10 cellular contexts compared by ENCODE assay signal in genomic region chr3:181694805-181695660, GRCh38. TPM values are rescaled to one million over a fixed set of nuclear protein-coding genes. Genes with fewer than 3 reads are reported as not detected.
A peak's percentile ranks its signal among the peaks of the same experiment; 100 is the strongest.
DNase-seq lines count a peak whose midpoint lies in the region; TF ChIP-seq lines count a peak whose summit lies in the region.
"Had no signal": no experiment of that assay in that cellular context is flagged by ENCODE, and none has a peak within 500 bp of the region (broad histone marks: within the 10 kb centered on the region; RNA-seq: fewer than 3 reads in every experiment).

No MANE protein-coding gene starts in this region.

- H3K27ac Mint-ChIP-seq in dendritic cell treated with granulocyte-macrophage colony-stimulating factor and Interleukin-4, amounts not matched to agents 40 ng/mL and 50 ng/mL, for 4 days = no peak overlapping the region
- H3K27ac Mint-ChIP-seq: T-helper 1 cell treated with Interleukin-12 subunit alpha and Interleukin-12 subunit beta and Interleukin-4 antibody, amounts not matched to agents 30 μg/mL and 1 μg/mL, for 36 hours had no signal

- peak overlapping the region; percentile 62 for H3K4me3 Mint-ChIP-seq in dendritic cell treated with granulocyte-macrophage colony-stimulating factor and Interleukin-4, amounts not matched to agents 40 ng/mL and 50 ng/mL, for 4 days
- H3K4me3 Mint-ChIP-seq: T-helper 1 cell treated with Interleukin-12 subunit alpha and Interleukin-12 subunit beta and Interleukin-4 antibody, amounts not matched to agents 30 μg/mL and 1 μg/mL, for 36 hours had no signal

- H3K36me3 Mint-ChIP-seq in dendritic cell treated with granulocyte-macrophage colony-stimulating factor and Interleukin-4, amounts not matched to agents 40 ng/mL and 50 ng/mL, for 4 days (ENCODE audit: low read depth) = no peaks in the 10 kb centered on the region

- peak; percentile 55 for DNase-seq in HCEC 1CT
- peak; percentile 82 for DNase-seq in left kidney (ENCODE audit: low read depth, low spot score)
- DNase-seq in spleen = peak; percentile 71
- no peak for DNase-seq in AG08396 (ENCODE audit: low spot score)
- DNase-seq in activated CD4-positive, alpha-beta T cell treated with anti-CD3 and anti-CD28 coated beads for 48 hours = no peak
- no peak for DNase-seq in NCI-H187 (lab: John Stamatoyannopoulos, UW)
- no peak for DNase-seq in stimulated activated CD4-positive, alpha-beta T cell treated with anti-CD3 and anti-CD28 coated beads, Interleukin-12 subunit alpha, Interleukin-12 subunit beta, amount 100 ng/mL, for 4 hours
- DNase-seq: stimulated activated CD8-positive, alpha-beta memory T cell treated with anti-CD3 and anti-CD28 coated beads, Interleukin-4, amount 100 ng/mL, for 48 hours had no signal

- H3K4me1 ChIP-seq in spleen = peaks cover 3 to 22% (median 17%) of the 10 kb centered on the region in 6 donors

- no peaks in the 10 kb centered on the region for H3K36me3 ChIP-seq in spleen

- intact Hi-C loops in dendritic cell treated with granulocyte-macrophage colony-stimulating factor and Interleukin-4, amounts not matched to agents 40 ng/mL and 50 ng/mL, for 4 days (cut with micrococcal nuclease) = no loop called here
- intact Hi-C loops in spleen (cut with DNase I; ENCODE audit: low total_unique reads) = no loop called here

- peaks cover 6 to 63% (median 54%) of the 10 kb centered on the region in 7 donors for H3K27me3 ChIP-seq in spleen (replicated peaks in 1 of 7)

- H3K9me3 Mint-ChIP-seq in dendritic cell treated with granulocyte-macrophage colony-stimulating factor and Interleukin-4, amounts not matched to agents 40 ng/mL and 50 ng/mL, for 4 days = peaks cover 2% of the 10 kb centered on the region
- H3K9me3 Mint-ChIP-seq: T-helper 1 cell treated with Interleukin-12 subunit alpha and Interleukin-12 subunit beta and Interleukin-4 antibody, amounts not matched to agents 30 μg/mL and 1 μg/mL, for 36 hours had no signal

- TF ChIP-seq POLR2A in spleen (IDR thresholded peaks at IDR 0.05) = no peak

- WGBS in spleen, 5 donors = 10 to 22% (median 13%) methylated on average over 17 to 53 of the region's 53 CpGs

- H3K4me1 Mint-ChIP-seq in dendritic cell treated with granulocyte-macrophage colony-stimulating factor and Interleukin-4, amounts not matched to agents 40 ng/mL and 50 ng/mL, for 4 days (ENCODE audit: low read depth) = peaks cover 11% of the 10 kb centered on the region

- H3K27me3 Mint-ChIP-seq in dendritic cell treated with granulocyte-macrophage colony-stimulating factor and Interleukin-4, amounts not matched to agents 40 ng/mL and 50 ng/mL, for 4 days = peaks cover 72% of the 10 kb centered on the region

- H3K27ac ChIP-seq in spleen = no peak overlapping the region

- TF ChIP-seq CTCF in spleen (IDR thresholded peaks at IDR 0.05 in 8 of 11, conservative IDR thresholded peaks at IDR 0.05 in 3 of 11) = peak in 1 of 11 experiments; percentile 10

- H3K9me3 ChIP-seq in spleen = no peaks in the 10 kb centered on the region

- peak overlapping the region; percentile 5 to 64 (median 26) for H3K4me3 ChIP-seq in spleen

RNA-seq across cellular contexts. Expression of gene SOX2, which starts 16.7 kb away (rescaled TPM):
- under 1 TPM in 2 of 7 donors, not detected in 5; 0.10 to 0.43 TPM for total RNA-seq in spleen
- polyA plus RNA-seq in spleen = under 1 TPM; 0.02 to 0.54 (median 0.05) TPM

Comparison
In these comparisons a context has a peak if more than half of its experiments do, and no peak if none do; other contexts are left out.
1. DNase-seq: peak in HCEC 1CT (single experiment), left kidney (single experiment) and spleen (single experiment); none in AG08396 (single experiment), activated CD4-positive, alpha-beta T cell treated with anti-CD3 and anti-CD28 coated beads for 48 hours (single experiment), NCI-H187 (0 of 2) and stimulated activated CD4-positive, alpha-beta T cell treated with anti-CD3 and anti-CD28 coated beads, Interleukin-12 subunit alpha, Interleukin-12 subunit beta, amount 100 ng/mL, for 4 hours (single experiment).